ENCODE assay signal across 9 cellular contexts in the genomic region with DNA sequence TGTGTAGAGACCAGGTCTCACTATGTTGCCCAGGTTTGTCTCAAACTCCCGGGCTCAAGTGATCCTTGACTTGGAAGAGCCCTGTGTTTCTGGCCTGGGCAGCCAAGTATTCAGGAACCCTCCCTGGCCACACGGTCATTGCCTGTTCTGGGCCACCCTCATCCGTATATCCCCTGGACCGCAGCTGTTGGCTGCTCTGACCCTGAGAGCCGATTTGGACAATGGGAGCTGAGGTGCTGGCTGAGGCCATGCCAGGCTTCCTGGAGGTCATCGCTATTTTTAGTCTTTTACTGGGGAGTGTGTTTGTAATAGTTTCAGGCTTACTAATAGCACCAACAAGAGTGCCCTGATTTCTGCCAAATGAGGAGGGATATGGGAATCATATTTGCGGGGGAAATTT.
DNase-seq lines count a peak whose midpoint lies in the region; ATAC-seq and TF ChIP-seq lines count a peak whose summit lies in the region.
"Had no signal": no experiment of that assay in that cellular context is flagged by ENCODE, and none has a peak within 500 bp of the region (broad histone marks: within the 10 kb centered on the region; RNA-seq: fewer than 3 reads in every experiment).

No MANE protein-coding gene starts in this region.

- H3K27ac ChIP-seq in naive thymus-derived CD4-positive, alpha-beta T cell (ENCODE audit: low read depth, low read length): no peak overlapping the region
- H3K27ac ChIP-seq: testis had no signal

- DNase-seq in AG08395 (ENCODE audit: low spot score) (peak; percentile 31), M059J (ENCODE audit: low read depth) (peak; percentile 52), endothelial cell (ENCODE audit: low spot score) (no peak), NCI-H82 treated with DMSO at 0.1 percent for 48 hours (lab: John Stamatoyannopoulos, UW; ENCODE audit: unreplicated experiment) (no peak), SHP77 treated with DMSO at 0.1 percent for 48 hours (lab: John Stamatoyannopoulos, UW) (no peak), NCI-H774 (lab: John Stamatoyannopoulos, UW) (no peak)
- no peak for DNase-seq in naive thymus-derived CD4-positive, alpha-beta T cell

- POLR2A ChIA-PET in naive thymus-derived CD4-positive, alpha-beta T cell (lab: Charles Lee): interaction anchor here (2.2 kb wide), 1 partner anchor 123 kb away, joined by 5 read pairs; a partner anchor contains a TSS

- H3K36me3 ChIP-seq in naive thymus-derived CD4-positive, alpha-beta T cell (ENCODE audit: control insufficient read depth in 2 of 3, insufficient read depth in 3 of 3, low read length in 3 of 3): no peaks in the 10 kb centered on the region

- H3K4me1 ChIP-seq in naive thymus-derived CD4-positive, alpha-beta T cell (ENCODE audit: control insufficient read depth in 2 of 2, insufficient read depth in 2 of 2, low read length in 2 of 2): peaks cover 0 to 6% of the 10 kb centered on the region in 2 donors
- H3K4me1 ChIP-seq: testis had no signal

- ATAC-seq in naive thymus-derived CD4-positive, alpha-beta T cell: no peak
- no peak for ATAC-seq in HG03135 (IDR thresholded peaks at IDR 0.05; ENCODE audit: unreplicated experiment)

- no peaks in the 10 kb centered on the region for H3K9me3 Mint-ChIP-seq in endothelial cell (ENCODE audit: unreplicated experiment)
- no peaks in the 10 kb centered on the region for H3K9me3 Mint-ChIP-seq in naive thymus-derived CD4-positive, alpha-beta T cell

- H3K4me3 Mint-ChIP-seq in endothelial cell (ENCODE audit: unreplicated experiment): peak overlapping the region; percentile 74
- H3K4me3 Mint-ChIP-seq in naive thymus-derived CD4-positive, alpha-beta T cell: peak overlapping the region; percentile 29 to 76 (median 58)

- H3K4me1 Mint-ChIP-seq in endothelial cell (ENCODE audit: unreplicated experiment): peaks cover 4% of the 10 kb centered on the region
- peaks cover 4 to 6% (median 5%) of the 10 kb centered on the region in 7 donors for H3K4me1 Mint-ChIP-seq in naive thymus-derived CD4-positive, alpha-beta T cell

- H3K9me3 ChIP-seq in naive thymus-derived CD4-positive, alpha-beta T cell (ENCODE audit: control insufficient read depth in 2 of 3, low read length in 3 of 3): no peaks in the 10 kb centered on the region
- H3K9me3 ChIP-seq: testis had no signal

- no peak overlapping the region for H3K4me3 ChIP-seq in naive thymus-derived CD4-positive, alpha-beta T cell (ENCODE audit: low read length)
- H3K4me3 ChIP-seq: testis had no signal

- H3K36me3 Mint-ChIP-seq in endothelial cell (ENCODE audit: low read depth, unreplicated experiment): no peaks in the 10 kb centered on the region
- no peaks in the 10 kb centered on the region for H3K36me3 Mint-ChIP-seq in naive thymus-derived CD4-positive, alpha-beta T cell

- H3K27me3 Mint-ChIP-seq in endothelial cell (ENCODE audit: unreplicated experiment): peaks cover 6% of the 10 kb centered on the region
- no peaks in the 10 kb centered on the region for H3K27me3 Mint-ChIP-seq in naive thymus-derived CD4-positive, alpha-beta T cell

- intact Hi-C loops in naive thymus-derived CD4-positive, alpha-beta T cell (cut with micrococcal nuclease): loop anchor here in 1 of 2 donors (5.0 kb wide), 1 partner anchor 443 kb away; no protein-coding TSS in a partner anchor

- CTCF ChIA-PET in naive thymus-derived CD4-positive, alpha-beta T cell (lab: Charles Lee): interaction anchor here (1.1 kb wide), 1 partner anchor 112 kb away, joined by 3 read pairs; no protein-coding TSS in a partner anchor

- TF ChIP-seq CTCF in endothelial cell (IDR thresholded peaks at IDR 0.05; ENCODE audit: unreplicated experiment): no peak

- H3K27me3 ChIP-seq in naive thymus-derived CD4-positive, alpha-beta T cell (ENCODE audit: control insufficient read depth in 2 of 2, insufficient read depth in 2 of 2, low read length in 2 of 2): no peaks in the 10 kb centered on the region
- H3K27me3 ChIP-seq: testis had no signal

- H3K27ac Mint-ChIP-seq in endothelial cell (ENCODE audit: unreplicated experiment): no peak overlapping the region
- peak overlapping the region in 2 of 9 donors; percentile 22 to 43 for H3K27ac Mint-ChIP-seq in naive thymus-derived CD4-positive, alpha-beta T cell

Comparison
In these comparisons a context has a peak if more than half of its experiments do, and no peak if none do; other contexts are left out.
1. DNase-seq: peak in AG08395 (single experiment) and M059J (single experiment); none in endothelial cell (single experiment), naive thymus-derived CD4-positive, alpha-beta T cell (0 of 9), NCI-H82 treated with DMSO at 0.1 percent for 48 hours (single experiment), SHP77 treated with DMSO at 0.1 percent for 48 hours (single experiment) and NCI-H774 (single experiment).